ENCODE assay signal across 30 cellular contexts in genomic region chr19:51030631-51031030, GRCh38. TPM values are rescaled to one million over a fixed set of nuclear protein-coding genes. Genes with fewer than 3 reads are reported as not detected.
"Had no signal": no experiment of that assay in that cellular context is flagged by ENCODE, and none has a peak within 500 bp of the region (broad histone marks: within the 10 kb centered on the region; RNA-seq: fewer than 3 reads in every experiment).

No MANE protein-coding gene starts in this region.

- H3K4me1 ChIP-seq: breast epithelium had no signal

- H3K9me3 ChIP-seq: breast epithelium had no signal

- H3K27ac Mint-ChIP-seq: activated B cell treated with CpG ODN at 0.5 μM for 24 hours; activated CD4-positive, alpha-beta T cell treated with anti-CD3 and anti-CD28 coated beads, Interleukin-2, amount 10 ng/mL, durations not matched to agents 24 days and 14 days; activated CD8-positive, alpha-beta memory T cell treated with anti-CD3 and anti-CD28 coated beads, Interleukin-2, amount 10 ng/mL, durations not matched to agents 7 days and 5 days; activated naive CD4-positive, alpha-beta T cell treated with anti-CD3 and anti-CD28 coated beads, Interleukin-2, amount 50 U/mL, for 24 hours; activated T-cell treated with anti-CD3 and anti-CD28 coated beads, Interleukin-2, amount 50 U/mL, for 24 hours; activated T-helper 1 cell treated with anti-CD3 and anti-CD28 coated beads, Interleukin-12 subunit alpha, Interleukin-12 subunit beta, Interleukin-2, Interleukin-4 antibody, amounts not matched to agents 30 ng/mL and 10 ng/mL and 1 ng/mL, durations not matched to agents 14 hours and 24 hours and 36 hours; T-helper 1 cell treated with Interleukin-12 subunit alpha and Interleukin-12 subunit beta and Interleukin-4 antibody, amounts not matched to agents 30 μg/mL and 1 μg/mL, for 36 hours had no signal

- H3K36me3 ChIP-seq: breast epithelium had no signal

- H3K4me3 Mint-ChIP-seq: activated B cell treated with CpG ODN at 0.5 μM for 24 hours; activated CD4-positive, alpha-beta T cell treated with anti-CD3 and anti-CD28 coated beads, Interleukin-2, amount 10 ng/mL, durations not matched to agents 24 days and 14 days; activated CD8-positive, alpha-beta memory T cell treated with anti-CD3 and anti-CD28 coated beads, Interleukin-2, amount 10 ng/mL, durations not matched to agents 7 days and 5 days; activated naive CD4-positive, alpha-beta T cell treated with anti-CD3 and anti-CD28 coated beads, Interleukin-2, amount 50 U/mL, for 24 hours; activated T-cell treated with anti-CD3 and anti-CD28 coated beads, Interleukin-2, amount 50 U/mL, for 24 hours; activated T-helper 1 cell treated with anti-CD3 and anti-CD28 coated beads, Interleukin-12 subunit alpha, Interleukin-12 subunit beta, Interleukin-2, Interleukin-4 antibody, amounts not matched to agents 30 ng/mL and 10 ng/mL and 1 ng/mL, durations not matched to agents 14 hours and 24 hours and 36 hours; T-helper 1 cell treated with Interleukin-12 subunit alpha and Interleukin-12 subunit beta and Interleukin-4 antibody, amounts not matched to agents 30 μg/mL and 1 μg/mL, for 36 hours had no signal

- DNase-seq: activated B cell treated with CpG ODN at 0.5 μM for 24 hours; activated CD4-positive, alpha-beta T cell treated with anti-CD3 and anti-CD28 coated beads for 1 hour; activated CD4-positive, alpha-beta T cell treated with anti-CD3 and anti-CD28 coated beads, Interleukin-2, amount 10 ng/mL, durations not matched to agents 24 days and 14 days; activated CD4-positive, alpha-beta T cell treated with anti-CD3 and anti-CD28 coated beads, Interleukin-2, amount 50 U/mL, for 48 hours; activated CD8-positive, alpha-beta memory T cell treated with anti-CD3 and anti-CD28 coated beads, Interleukin-2, amount 10 ng/mL, durations not matched to agents 7 days and 5 days; activated effector memory CD4-positive, alpha-beta T cell treated with Interleukin-2 at 50 U/mL for 16 hours; activated naive CD4-positive, alpha-beta T cell; activated T-cell treated with anti-CD3 and anti-CD28 coated beads, Interleukin-2, amount 50 U/mL, for 24 hours; caudate nucleus; KG1; NCI-H1092; NCI-H1417; NCI-H1930; NCI-H2171; NCI-H2227 treated with DMSO at 0.1 percent for 48 hours; NCI-H446 treated with DMSO at 0.1 percent for 48 hours; NCI-H526; NCI-H774; SW 1271 had no signal

- H3K4me3 ChIP-seq: breast epithelium, SK-N-MC had no signal

- H3K27ac ChIP-seq: breast epithelium, SK-N-MC had no signal

- H3K36me3 Mint-ChIP-seq: activated CD8-positive, alpha-beta memory T cell treated with anti-CD3 and anti-CD28 coated beads, Interleukin-2, amount 10 ng/mL, durations not matched to agents 7 days and 5 days; activated naive CD4-positive, alpha-beta T cell treated with anti-CD3 and anti-CD28 coated beads, Interleukin-2, amount 50 U/mL, for 24 hours had no signal

- H3K4me1 Mint-ChIP-seq: activated B cell treated with CpG ODN at 0.5 μM for 24 hours; activated CD4-positive, alpha-beta T cell treated with anti-CD3 and anti-CD28 coated beads, Interleukin-2, amount 10 ng/mL, durations not matched to agents 24 days and 14 days; activated CD8-positive, alpha-beta memory T cell treated with anti-CD3 and anti-CD28 coated beads, Interleukin-2, amount 10 ng/mL, durations not matched to agents 7 days and 5 days; activated naive CD4-positive, alpha-beta T cell treated with anti-CD3 and anti-CD28 coated beads, Interleukin-2, amount 50 U/mL, for 24 hours had no signal

- ATAC-seq: activated CD8-positive, alpha-beta memory T cell treated with anti-CD3 and anti-CD28 coated beads, Interleukin-2, amount 10 ng/mL, durations not matched to agents 7 days and 5 days; Right ventricle myocardium inferior had no signal

- H3K9me3 Mint-ChIP-seq: activated B cell treated with CpG ODN at 0.5 μM for 24 hours; activated CD4-positive, alpha-beta T cell treated with anti-CD3 and anti-CD28 coated beads, Interleukin-2, amount 10 ng/mL, durations not matched to agents 24 days and 14 days; activated naive CD4-positive, alpha-beta T cell treated with anti-CD3 and anti-CD28 coated beads, Interleukin-2, amount 50 U/mL, for 24 hours; activated T-cell treated with anti-CD3 and anti-CD28 coated beads, Interleukin-2, amount 50 U/mL, for 24 hours; activated T-helper 1 cell treated with anti-CD3 and anti-CD28 coated beads, Interleukin-12 subunit alpha, Interleukin-12 subunit beta, Interleukin-2, Interleukin-4 antibody, amounts not matched to agents 30 ng/mL and 10 ng/mL and 1 ng/mL, durations not matched to agents 14 hours and 24 hours and 36 hours; T-helper 1 cell treated with Interleukin-12 subunit alpha and Interleukin-12 subunit beta and Interleukin-4 antibody, amounts not matched to agents 30 μg/mL and 1 μg/mL, for 36 hours had no signal

RNA-seq across cellular contexts. Expression of gene KLK12, which starts 4.2 kb away (rescaled TPM):
- total RNA-seq: activated B cell treated with CpG ODN at 0.5 μM for 24 hours; activated CD4-positive, alpha-beta T cell treated with anti-CD3 and anti-CD28 coated beads, Interleukin-2, amount 10 ng/mL, durations not matched to agents 24 days and 14 days; activated CD8-positive, alpha-beta memory T cell treated with anti-CD3 and anti-CD28 coated beads, Interleukin-2, amount 10 ng/mL, durations not matched to agents 7 days and 5 days; activated T-helper 1 cell treated with anti-CD3 and anti-CD28 coated beads, Interleukin-12 subunit alpha, Interleukin-12 subunit beta, Interleukin-2, Interleukin-4 antibody, amounts not matched to agents 30 ng/mL and 10 ng/mL and 1 ng/mL, durations not matched to agents 14 hours and 24 hours and 36 hours; aorta; breast epithelium; LHCN-M2; M059J; OCI-LY7; Right ventricle myocardium inferior; RPMI7951 had no signal
- polyA plus RNA-seq: aorta had no signal

RNA-seq across cellular contexts. Expression of gene KLK11, which starts 4.2 kb away (rescaled TPM):
- total RNA-seq: activated B cell treated with CpG ODN at 0.5 μM for 24 hours; activated CD4-positive, alpha-beta T cell treated with anti-CD3 and anti-CD28 coated beads, Interleukin-2, amount 10 ng/mL, durations not matched to agents 24 days and 14 days; activated CD8-positive, alpha-beta memory T cell treated with anti-CD3 and anti-CD28 coated beads, Interleukin-2, amount 10 ng/mL, durations not matched to agents 7 days and 5 days; activated T-helper 1 cell treated with anti-CD3 and anti-CD28 coated beads, Interleukin-12 subunit alpha, Interleukin-12 subunit beta, Interleukin-2, Interleukin-4 antibody, amounts not matched to agents 30 ng/mL and 10 ng/mL and 1 ng/mL, durations not matched to agents 14 hours and 24 hours and 36 hours; aorta; LHCN-M2; M059J; OCI-LY7; Right ventricle myocardium inferior; RPMI7951 had no signal

RNA-seq across cellular contexts. Expression of gene KLK10, which starts 11.1 kb away (rescaled TPM):
- total RNA-seq: activated B cell treated with CpG ODN at 0.5 μM for 24 hours; activated CD4-positive, alpha-beta T cell treated with anti-CD3 and anti-CD28 coated beads, Interleukin-2, amount 10 ng/mL, durations not matched to agents 24 days and 14 days; activated CD8-positive, alpha-beta memory T cell treated with anti-CD3 and anti-CD28 coated beads, Interleukin-2, amount 10 ng/mL, durations not matched to agents 7 days and 5 days; activated T-helper 1 cell treated with anti-CD3 and anti-CD28 coated beads, Interleukin-12 subunit alpha, Interleukin-12 subunit beta, Interleukin-2, Interleukin-4 antibody, amounts not matched to agents 30 ng/mL and 10 ng/mL and 1 ng/mL, durations not matched to agents 14 hours and 24 hours and 36 hours; aorta; LHCN-M2; M059J; OCI-LY7; Right ventricle myocardium inferior; RPMI7951 had no signal

RNA-seq across cellular contexts. Expression of gene KLK8, which starts 29.2 kb away (rescaled TPM):
- total RNA-seq: activated B cell treated with CpG ODN at 0.5 μM for 24 hours; activated CD4-positive, alpha-beta T cell treated with anti-CD3 and anti-CD28 coated beads, Interleukin-2, amount 10 ng/mL, durations not matched to agents 24 days and 14 days; activated CD8-positive, alpha-beta memory T cell treated with anti-CD3 and anti-CD28 coated beads, Interleukin-2, amount 10 ng/mL, durations not matched to agents 7 days and 5 days; activated T-helper 1 cell treated with anti-CD3 and anti-CD28 coated beads, Interleukin-12 subunit alpha, Interleukin-12 subunit beta, Interleukin-2, Interleukin-4 antibody, amounts not matched to agents 30 ng/mL and 10 ng/mL and 1 ng/mL, durations not matched to agents 14 hours and 24 hours and 36 hours; aorta; LHCN-M2; M059J; OCI-LY7; Right ventricle myocardium inferior; RPMI7951 had no signal
- polyA plus RNA-seq: aorta had no signal

RNA-seq across cellular contexts. Expression of gene KLK13, which starts 34.3 kb away (rescaled TPM):
- total RNA-seq: activated B cell treated with CpG ODN at 0.5 μM for 24 hours; activated CD4-positive, alpha-beta T cell treated with anti-CD3 and anti-CD28 coated beads, Interleukin-2, amount 10 ng/mL, durations not matched to agents 24 days and 14 days; activated CD8-positive, alpha-beta memory T cell treated with anti-CD3 and anti-CD28 coated beads, Interleukin-2, amount 10 ng/mL, durations not matched to agents 7 days and 5 days; activated T-helper 1 cell treated with anti-CD3 and anti-CD28 coated beads, Interleukin-12 subunit alpha, Interleukin-12 subunit beta, Interleukin-2, Interleukin-4 antibody, amounts not matched to agents 30 ng/mL and 10 ng/mL and 1 ng/mL, durations not matched to agents 14 hours and 24 hours and 36 hours; aorta; breast epithelium; LHCN-M2; M059J; OCI-LY7; Right ventricle myocardium inferior; RPMI7951 had no signal
